ENCODE assay signal across 9 cellular contexts in the genomic region with DNA sequence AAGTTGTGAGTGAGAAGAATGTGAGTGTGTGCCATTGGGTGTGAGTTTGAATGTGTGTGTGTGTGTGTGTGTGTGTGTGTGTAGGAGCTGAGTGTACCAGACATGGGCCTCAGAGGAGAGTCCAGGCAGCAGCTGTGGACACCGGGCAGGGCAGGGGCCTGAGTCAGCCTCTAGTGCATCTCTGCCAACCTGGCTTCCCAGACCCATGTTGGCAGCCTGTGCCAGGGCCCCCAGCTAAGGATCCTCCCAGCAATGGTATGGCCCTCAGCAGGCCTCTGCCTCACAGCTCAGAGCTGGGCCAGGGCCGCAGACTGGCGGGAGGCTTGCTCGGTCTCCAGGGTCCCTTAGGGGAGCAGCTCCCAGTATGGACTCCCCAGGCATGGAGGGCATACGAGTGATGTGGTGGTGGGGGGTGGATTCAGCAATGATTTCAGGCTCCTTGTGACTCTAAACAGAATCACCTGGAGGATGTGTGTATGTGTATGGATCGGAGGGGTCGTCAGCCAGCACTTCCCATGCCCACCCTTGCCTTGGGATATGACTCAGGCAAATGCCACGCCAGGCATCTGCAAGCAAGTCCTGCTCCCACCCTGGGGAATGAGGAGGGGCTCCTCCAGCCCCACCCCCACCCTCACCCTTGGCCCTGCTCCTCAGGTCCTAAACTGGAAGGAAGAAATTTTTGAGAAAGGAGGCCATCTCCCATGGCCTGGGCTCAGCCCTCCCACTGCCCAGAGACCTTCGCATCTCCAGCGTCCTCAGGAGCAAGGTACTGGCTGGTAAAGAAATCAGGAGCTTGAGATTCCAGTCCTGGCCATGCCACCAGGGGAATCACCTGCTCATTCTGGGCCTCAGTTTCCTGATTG. TPM values are rescaled to one million over a fixed set of nuclear protein-coding genes. Genes with fewer than 3 reads are reported as not detected.
DNase-seq lines count a peak whose midpoint lies in the region; ATAC-seq, FAIRE-seq and TF ChIP-seq lines count a peak whose summit lies in the region.
"Had no signal": no experiment of that assay in that cellular context is flagged by ENCODE, and none has a peak within 500 bp of the region (broad histone marks: within the 10 kb centered on the region; RNA-seq: fewer than 3 reads in every experiment).

No MANE protein-coding gene starts in this region.

- peak overlapping the region; percentile 73 for H3K4me3 Mint-ChIP-seq in T-helper 17 cell

- intact Hi-C loops in left ventricle myocardium superior (cut with micrococcal nuclease), result no loop called here
- intact Hi-C loops in gastrocnemius medialis (cut with DNase I; ENCODE audit: low total_unique reads), result loop anchor here (2.0 to 10.0 kb wide), 2 partner anchors 39 to 305 kb away; no protein-coding TSS in a partner anchor

- no peaks in the 10 kb centered on the region for H3K27me3 ChIP-seq in gastrocnemius medialis

- peak overlapping the region; percentile 91 for H3K27ac Mint-ChIP-seq in T-helper 17 cell

- H3K4me1 Mint-ChIP-seq in T-helper 17 cell, result peaks cover 13% of the 10 kb centered on the region

- H3K9me3 ChIP-seq in T-helper 17 cell (ENCODE audit: control insufficient read depth, low read length, poor library complexity, severe bottlenecking) (no peaks in the 10 kb centered on the region), gastrocnemius medialis (no peaks in the 10 kb centered on the region)

- H3K36me3 ChIP-seq in gastrocnemius medialis, result no peaks in the 10 kb centered on the region

- no peak for TF ChIP-seq POLR2A in gastrocnemius medialis (IDR thresholded peaks at IDR 0.05)
- no peak for TF ChIP-seq POLR2A in GM12892 (IDR thresholded peaks at IDR 0.05; ENCODE audit: low read depth, low read length)

- peak overlapping the region; percentile 74 to 84 (median 78) for H3K27ac ChIP-seq in gastrocnemius medialis

- no peak for FAIRE-seq in GM12892 (lab: Jason Lieb, UNC)

- H3K27me3 Mint-ChIP-seq in T-helper 17 cell, result peaks cover 23% of the 10 kb centered on the region

- no peak for ATAC-seq in T-helper 17 cell
- peak; percentile 3 for ATAC-seq in left ventricle myocardium superior
- peak in 1 of 2 donors; percentile 26 for ATAC-seq in gastrocnemius medialis
- ATAC-seq in HG02759 (IDR thresholded peaks at IDR 0.05; ENCODE audit: unreplicated experiment), result no peak

- H3K4me3 ChIP-seq in gastrocnemius medialis, result no peak overlapping the region

- H3K36me3 Mint-ChIP-seq in T-helper 17 cell (ENCODE audit: low read depth), result peaks cover 4% of the 10 kb centered on the region

- TF ChIP-seq CTCF in GM10266 (IDR thresholded peaks at IDR 0.05; ENCODE audit: control insufficient read depth, insufficient read depth, low read depth, missing control alignments) (no peak), gastrocnemius medialis (IDR thresholded peaks at IDR 0.05 in 4 of 5, conservative IDR thresholded peaks at IDR 0.05 in 1 of 5) (no peak)

- DNase-seq in GM10266 (ENCODE audit: extremely low spot score) (peak; percentile 13), T-helper 17 cell (no peak), left ventricle myocardium superior (peak; percentile 59), gastrocnemius medialis (peak in 1 of 2 donors; percentile 80), NCI-H146 treated with DMSO at 0.1 percent for 48 hours (lab: John Stamatoyannopoulos, UW; ENCODE audit: unreplicated experiment) (no peak), GM12892 (ENCODE audit: insufficient read length) (no peak)
- no peak for DNase-seq in effector CD4-positive, alpha-beta T cell
- DNase-seq: cerebellar nuclear complex had no signal

- in situ Hi-C loops in gastrocnemius medialis (cut with MboI; ENCODE audit: low sequenced_read_pairs in 4 of 4), result loop anchor here in 2 of 4 donors (10.0 kb wide), 1 partner anchor 55 kb away; no protein-coding TSS in a partner anchor

- H3K4me1 ChIP-seq in gastrocnemius medialis, result peaks cover 39 to 51% of the 10 kb centered on the region in 2 donors

RNA-seq across cellular contexts. Expression of gene FOXO6, which starts 1.8 kb away (rescaled TPM):
- total RNA-seq in T-helper 17 cell, result 1 to 10 TPM in 1 of 2 donors, under 1 TPM in 1; 0.86 to 1.8 TPM
- 3.4 TPM for total RNA-seq in left ventricle myocardium superior
- 1 to 10 TPM in 2 of 4 donors, under 1 TPM in 2; 0.20 to 3.9 (median 0.94) TPM for total RNA-seq in gastrocnemius medialis
- not detected for polyA plus RNA-seq in GM12892 (2012; ENCODE audit: missing spikeins)

Comparison
In these comparisons a context has a peak if more than half of its experiments do, and no peak if none do; other contexts are left out.
1. DNase-seq: peak in GM10266 (single experiment) and left ventricle myocardium superior (single experiment); none in T-helper 17 cell (0 of 3), NCI-H146 treated with DMSO at 0.1 percent for 48 hours (single experiment), effector CD4-positive, alpha-beta T cell (single experiment) and GM12892 (single experiment).